In the genomic region with DNA sequence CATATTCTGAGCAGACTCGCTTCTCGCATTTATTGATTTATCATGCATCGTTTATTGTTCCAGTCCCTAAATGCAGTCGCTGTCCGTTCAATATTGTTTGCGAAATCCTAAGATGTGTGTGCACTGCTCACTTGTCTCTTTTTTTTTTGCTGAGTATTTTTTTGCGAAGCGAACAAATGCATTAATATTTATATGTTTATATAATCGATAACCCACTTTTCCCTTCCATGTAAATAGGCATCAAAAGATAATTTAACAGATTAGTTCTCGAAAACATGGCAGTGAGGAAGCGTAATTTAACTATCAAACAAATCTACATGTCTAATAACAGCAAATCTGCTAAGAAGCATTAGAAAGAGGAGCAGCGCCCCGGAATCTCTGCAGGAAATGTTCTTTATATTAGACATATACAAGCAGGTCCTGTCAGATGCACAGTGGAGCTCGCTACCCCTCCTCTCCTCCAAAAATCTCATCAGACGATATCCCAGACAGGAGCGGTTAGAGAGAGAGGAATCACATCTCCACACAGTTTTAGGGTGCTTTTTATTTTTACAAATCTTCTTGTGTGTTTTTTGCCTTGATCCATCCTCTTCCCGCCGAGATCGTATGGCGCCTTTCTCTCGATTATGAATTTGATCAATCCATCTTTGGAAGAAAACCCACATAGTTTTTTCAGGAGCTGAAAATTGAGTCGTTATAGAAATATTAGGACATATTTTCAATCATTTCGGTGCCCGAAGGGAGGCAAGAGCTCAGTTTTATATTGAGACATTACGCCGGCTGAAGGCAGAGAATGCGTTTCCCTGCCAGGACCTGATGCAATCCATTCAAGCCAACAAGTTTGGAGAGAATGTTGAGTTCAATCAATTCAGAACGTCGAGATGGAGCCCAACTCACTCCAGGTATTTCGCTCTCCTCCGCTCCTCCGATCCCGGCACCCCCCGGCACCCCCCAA, we compare ENCODE assay signal across 8 cellular contexts. TPM values are rescaled to one million over a fixed set of nuclear protein-coding genes. Genes with fewer than 3 reads are reported as not detected.
DNase-seq lines count a peak whose midpoint lies in the region; ATAC-seq and TF ChIP-seq lines count a peak whose summit lies in the region.

TSS of gene ARID5B (plus strand) at position 871 of the 955 bp plus-strand sequence. CDS start at position 882, 11 bp downstream.

- WGBS in mammary epithelial cell (ENCODE audit: low coverage, missing lambda C conversion rate): 2% methylated on average over 27 of the region's 34 CpGs

- H3K27me3 ChIP-seq in mammary epithelial cell (ENCODE audit: insufficient read depth, low read length) (no peaks in the 10 kb centered on the region), iPS-15b (ENCODE audit: control insufficient read depth, insufficient read depth, low read length) (peaks cover 43% of the 10 kb centered on the region)

- H3K9me3 ChIP-seq in mammary epithelial cell (replicated peaks; ENCODE audit: insufficient read depth, low read length) (no peaks in the 10 kb centered on the region), iPS-15b (ENCODE audit: control insufficient read depth, insufficient read depth, low read length) (no peaks in the 10 kb centered on the region)

- no peak for ATAC-seq in GM18858 (IDR thresholded peaks at IDR 0.05; ENCODE audit: unreplicated experiment)
- ATAC-seq in HG03520 (IDR thresholded peaks at IDR 0.05; ENCODE audit: unreplicated experiment): no peak

- in situ Hi-C loops in mammary epithelial cell (cut with MboI; ENCODE audit: low sequenced_read_pairs in 2 of 2): loop anchor here (5.0 to 10.0 kb wide), 4 partner anchors 41 to 351 kb away; no protein-coding TSS in a partner anchor

- H3K36me3 ChIP-seq in mammary epithelial cell (ENCODE audit: insufficient read depth, low read length) (no peaks in the 10 kb centered on the region), iPS-15b (ENCODE audit: control insufficient read depth, insufficient read depth, low read length) (no peaks in the 10 kb centered on the region)

- no TSS peak for BruUV-seq in mammary epithelial cell (replicated peaks; lab: Mats Ljungman, UMichigan)

- H3K27ac ChIP-seq in mammary epithelial cell (ENCODE audit: insufficient read depth, low read depth, low read length): peak within 1 kb of the TSS; percentile 99

- H2AFZ ChIP-seq in mammary epithelial cell (ENCODE audit: low read depth, low read length): peak within 1 kb of the TSS; percentile 100

- no peaks in the 10 kb centered on the region for H4K20me1 ChIP-seq in mammary epithelial cell (ENCODE audit: insufficient read depth, low read length)

- H3K9ac ChIP-seq in mammary epithelial cell (ENCODE audit: insufficient read depth, low read length): peak within 1 kb of the TSS; percentile 97
- peak within 1 kb of the TSS; percentile 82 for H3K9ac ChIP-seq in iPS-15b (ENCODE audit: low read depth, low read length)

- H3K4me1 ChIP-seq in mammary epithelial cell (ENCODE audit: insufficient read depth, low read length): peaks cover 43% of the 10 kb centered on the region
- H3K4me1 ChIP-seq in iPS-15b (ENCODE audit: control insufficient read depth, insufficient read depth, low read length): peaks cover 12% of the 10 kb centered on the region

- peak within 1 kb of the TSS; percentile 99 for H3K4me2 ChIP-seq in mammary epithelial cell (ENCODE audit: insufficient read depth, low read depth, low read length)

- no peak for TF ChIP-seq CTCF in mammary epithelial cell (conservative IDR thresholded peaks at IDR 0.05 in 1 of 2, IDR thresholded peaks at IDR 0.05 in 1 of 2; ENCODE audit: extremely low read depth in 1 of 2, insufficient read depth in 1 of 2, low read depth in 1 of 2, low read length in 2 of 2)

- intact Hi-C loops in T-helper 1 cell treated with Interleukin-12 subunit alpha and Interleukin-12 subunit beta and Interleukin-4 antibody, amounts not matched to agents 30 ng/mL and 1 ng/mL, for 36 hours (cut with micrococcal nuclease): loop anchor here (1.0 to 10.0 kb wide), 10 partner anchors 181 to 1734 kb away; partner anchors contain the start of gene EGR2
- intact Hi-C loops in mammary epithelial cell (cut with micrococcal nuclease): loop anchor here (5.0 to 10.0 kb wide), 4 partner anchors 64 to 524 kb away; no protein-coding TSS in a partner anchor

- H3K79me2 ChIP-seq in mammary epithelial cell (ENCODE audit: insufficient read depth, low read length): peaks cover 24% of the 10 kb centered on the region

- dilution Hi-C loops in mammary epithelial cell (cut with HindIII; ENCODE audit: low sequenced_read_pairs): no loop called here

- CTCF ChIA-PET in mammary epithelial cell (lab: Charles Lee; ENCODE audit: low non-redundant PET): no interaction called here

- DNase-seq in GDM1 (lab: John Stamatoyannopoulos, UW) (peak; percentile 9), M059J (ENCODE audit: low read depth) (peak; percentile 75), mammary epithelial cell (peak; percentile 77), retina (peak; percentile 84)

- H3K4me3 ChIP-seq in mammary epithelial cell (replicated peaks in 1 of 3; ENCODE audit: insufficient read depth in 1 of 3, low read depth in 2 of 3, low read length in 3 of 3) (peak within 1 kb of the TSS; percentile 66 to 91 (median 85)), iPS-15b (ENCODE audit: low read depth, low read length) (peak within 1 kb of the TSS; percentile 61)

RNA-seq across cellular contexts. Expression of gene ARID5B, which starts in this region (rescaled TPM):
- total RNA-seq in M059J (2014; rRNA removed; shearing (Covaris generic)): 31.1 and 43.9 TPM in 2 replicates
- 55.7 and 59.5 TPM in 2 replicates for total RNA-seq in T-helper 1 cell treated with Interleukin-12 subunit alpha and Interleukin-12 subunit beta and Interleukin-4 antibody, amounts not matched to agents 30 ng/mL and 1 ng/mL, for 36 hours
- total RNA-seq in mammary epithelial cell: 10 to 100 TPM; 13.8 to 33.5 TPM
- 4.0 TPM for polyA plus RNA-seq in mammary epithelial cell
- 19.7 TPM for polyA minus RNA-seq in mammary epithelial cell

Comparison
In these comparisons a context has a peak if more than half of its experiments do, and no peak if none do; other contexts are left out.
1. DNase-seq: peak in every context shown above with its lines; median percentile 84 in retina; 77 in mammary epithelial cell; 75 in M059J; 9 in GDM1.